Comparison of ENCODE assay signal across 29 cellular contexts in the genomic region with DNA sequence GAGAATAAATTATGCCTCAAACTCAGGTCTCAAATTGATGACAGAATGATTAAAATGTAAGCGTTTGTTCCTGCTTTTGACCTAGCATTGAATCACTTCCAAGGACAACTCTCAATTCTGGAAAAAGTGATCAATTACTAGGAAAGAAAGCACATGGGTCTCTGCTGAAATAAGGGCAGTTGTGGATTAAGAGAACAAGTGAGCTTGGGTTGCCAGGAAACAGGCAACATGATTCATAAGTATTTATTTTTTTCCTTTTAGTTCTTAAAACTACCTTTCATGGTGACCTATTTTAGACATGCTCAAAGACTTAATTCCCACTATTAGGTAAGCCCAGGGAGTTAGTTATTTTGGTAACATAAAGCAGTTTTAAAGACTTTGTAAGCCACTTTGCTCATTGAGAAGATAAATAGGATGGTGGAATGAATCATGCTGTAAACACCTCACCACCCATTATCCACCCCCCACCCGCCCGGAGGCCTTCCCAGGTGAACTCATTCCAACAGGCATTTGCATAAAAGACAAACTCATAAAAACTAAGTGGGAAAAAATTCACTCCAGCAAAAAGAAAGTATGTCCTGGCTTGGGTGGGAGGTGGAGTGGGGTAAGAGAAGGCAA.
DNase-seq lines count a peak whose midpoint lies in the region; FAIRE-seq and TF ChIP-seq lines count a peak whose summit lies in the region.
"Had no signal": no experiment of that assay in that cellular context is flagged by ENCODE, and none has a peak within 500 bp of the region (broad histone marks: within the 10 kb centered on the region; RNA-seq: fewer than 3 reads in every experiment).

No MANE protein-coding gene starts in this region.

- POLR2A ChIA-PET in RWPE1 (lab: Yijun Ruan, JAX; ENCODE audit: low non-redundant PET) = no interaction called here

- no peak for TF ChIP-seq CTCF in RWPE1 (conservative IDR thresholded peaks at IDR 0.05; ENCODE audit: low read depth)
- no peak for TF ChIP-seq CTCF in D721Med (IDR thresholded peaks at IDR 0.05; ENCODE audit: insufficient read depth, missing control alignments)

- CTCF ChIA-PET in RWPE1 (lab: Yijun Ruan, JAX) = interaction anchor here (0.6 kb wide), 1 partner anchor 1885 kb away, joined by 5 read pairs; no protein-coding TSS in a partner anchor

- H3K27ac ChIP-seq in RWPE1 (no peak overlapping the region), epithelial cell of prostate (peak overlapping the region; percentile 100)
- H3K27ac ChIP-seq: A549, BLaER1, gastroesophageal sphincter, ovary, upper lobe of right lung had no signal

- no peak for FAIRE-seq in D721Med (lab: Jason Lieb, UNC)
- FAIRE-seq: A549, H1 had no signal

- DNase-seq in EL (peak; percentile 76), RWPE1 (ENCODE audit: low spot score) (peak; percentile 95), epithelial cell of prostate (ENCODE audit: low read depth, low spot score) (peak; percentile 62), midbrain (lab: John Stamatoyannopoulos, UW) (peak; percentile 28), D721Med (ENCODE audit: insufficient read length, low spot score) (no peak), GM19238 (ENCODE audit: insufficient read length, low spot score) (no peak), AG08396 (ENCODE audit: low spot score) (no peak)
- DNase-seq in stimulated activated CD4-positive, alpha-beta T cell treated with anti-CD3 and anti-CD28 coated beads, Interleukin-1b, Interleukin-23, amount 100 ng/mL, for 48 hours = no peak
- DNase-seq: activated CD4-positive, CD25-positive, alpha-beta regulatory T cell treated with anti-CD3 and anti-CD28 coated beads, Interleukin-2, amount 50 U/mL, for 72 hours; activated CD8-positive, alpha-beta T cell treated with anti-CD3 and anti-CD28 coated beads, Interleukin-2, amount 10 ng/mL, durations not matched to agents 7 days and 5 days; activated naive CD4-positive, alpha-beta T cell treated with Interleukin-2 at 50 U/mL for 16 hours; activated T-cell treated with anti-CD3 and anti-CD28 coated beads, Interleukin-2, amount 50 U/mL, for 4 hours; amniotic stem cell; Caco-2; erythroblast; KBM-7; left colon; MV-4-11; natural killer cell; NCI-H1694 treated with DMSO at 0.1 percent for 48 hours; NCI-H774; ovary; Right ventricle myocardium superior; SW 1271; upper lobe of right lung had no signal

Comparison
In these comparisons a context has a peak if more than half of its experiments do, and no peak if none do; other contexts are left out.
1. DNase-seq: peak in EL (single experiment), RWPE1 (single experiment), epithelial cell of prostate (single experiment) and midbrain (single experiment); none in D721Med (single experiment), stimulated activated CD4-positive, alpha-beta T cell treated with anti-CD3 and anti-CD28 coated beads, Interleukin-1b, Interleukin-23, amount 100 ng/mL, for 48 hours (single experiment), GM19238 (single experiment) and AG08396 (single experiment).